In genomic region chr3:190117995-190118394, GRCh38 we compare ENCODE assay signal across 15 cellular contexts. TPM values are rescaled to one million over a fixed set of nuclear protein-coding genes. Genes with fewer than 3 reads are reported as not detected.
DNase-seq lines count a peak whose midpoint lies in the region; ATAC-seq and TF ChIP-seq lines count a peak whose summit lies in the region.
"Had no signal": no experiment of that assay in that cellular context is flagged by ENCODE, and none has a peak within 500 bp of the region (broad histone marks: within the 10 kb centered on the region; RNA-seq: fewer than 3 reads in every experiment).

No MANE protein-coding gene starts in this region.

- H4K8ac ChIP-seq in H9 (replicated peaks; ENCODE audit: insufficient read length, low read depth, low read length) = no peak overlapping the region

- peak overlapping the region in 1 of 2 experiments; percentile 75; a peak in 1 of 5 replicates for H3K4me3 Mint-ChIP-seq in H9
- no peak overlapping the region for H3K4me3 Mint-ChIP-seq in stimulated activated effector memory CD8-positive, alpha-beta T cell treated with anti-CD3 and anti-CD28 coated beads, Interleukin-12 subunit alpha, Interleukin-12 subunit beta, amount 100 ng/mL, for 72 hours
- H3K4me3 Mint-ChIP-seq: activated CD4-positive, alpha-beta T cell treated with anti-CD3 and anti-CD28 coated beads, Interleukin-2, amount 10 ng/mL, durations not matched to agents 24 days and 14 days had no signal

- no peaks in the 10 kb centered on the region; the same call in 1 of the 2 replicates for H3K27me3 ChIP-seq in H9 (ENCODE audit: insufficient read depth, low read length)
- H3K27me3 ChIP-seq in adrenal gland = no peaks in the 10 kb centered on the region
- peaks cover 8% of the 10 kb centered on the region for H3K27me3 ChIP-seq in suprapubic skin
- H3K27me3 ChIP-seq in dorsolateral prefrontal cortex = no peaks in the 10 kb centered on the region

- no peak for TF ChIP-seq EP300 in suprapubic skin (IDR thresholded peaks at IDR 0.05)

- no peak overlapping the region for H2BK12ac ChIP-seq in H9 (ENCODE audit: insufficient read length, low read depth, low read length)

- no peak overlapping the region for H3K14ac ChIP-seq in H9 (ENCODE audit: insufficient read depth, low read length)

- peaks cover 5% of the 10 kb centered on the region for H3K4me1 ChIP-seq in H9 (ENCODE audit: insufficient read depth, low read length)
- H3K4me1 ChIP-seq in adrenal gland (replicated peaks in 1 of 2) = peaks cover 23 to 58% of the 10 kb centered on the region in 2 donors
- H3K4me1 ChIP-seq in suprapubic skin = peaks cover 32% of the 10 kb centered on the region
- H3K4me1 ChIP-seq: parathyroid adenoma had no signal

- H3K9me3 ChIP-seq in H9 (ENCODE audit: control insufficient read depth, low read depth, low read length) = no peaks in the 10 kb centered on the region
- H3K9me3 ChIP-seq in adrenal gland (replicated peaks in 1 of 3) = no peaks in the 10 kb centered on the region
- H3K9me3 ChIP-seq in suprapubic skin = no peaks in the 10 kb centered on the region

- peaks cover 0 to 15% (median 8%) of the 10 kb centered on the region in 3 experiments; a peak in 4 of 7 replicates for H3K36me3 Mint-ChIP-seq in H9 (ENCODE audit: insufficient read depth in 1 of 3, low read depth in 3 of 3)
- no peaks in the 10 kb centered on the region for H3K36me3 Mint-ChIP-seq in stimulated activated effector memory CD8-positive, alpha-beta T cell treated with anti-CD3 and anti-CD28 coated beads, Interleukin-12 subunit alpha, Interleukin-12 subunit beta, amount 100 ng/mL, for 72 hours

- H3K4me3 ChIP-seq in adrenal gland (peak overlapping the region in 1 of 4 donors; percentile 69), suprapubic skin (peak overlapping the region; percentile 82), dorsolateral prefrontal cortex (peak overlapping the region in 7 of 59 donors; percentile 1 to 27 (median 13))

- H2AK5ac ChIP-seq in H9 (ENCODE audit: insufficient read length, low read length) = no peak overlapping the region

- H3K36me3 ChIP-seq in adrenal gland (replicated peaks in 1 of 2) (no peaks in the 10 kb centered on the region), suprapubic skin (no peaks in the 10 kb centered on the region)

- no peak overlapping the region for H2BK20ac ChIP-seq in H9 (ENCODE audit: low read depth, low read length, poor library complexity, severe bottlenecking)

- H3K9me3 Mint-ChIP-seq in H9 = 0 out of 5 replicates have a peak, but pooled peaks cover 0 to 3% of the 10 kb centered on the region in 2 experiments
- no peaks in the 10 kb centered on the region for H3K9me3 Mint-ChIP-seq in stimulated activated effector memory CD8-positive, alpha-beta T cell treated with anti-CD3 and anti-CD28 coated beads, Interleukin-12 subunit alpha, Interleukin-12 subunit beta, amount 100 ng/mL, for 72 hours
- H3K9me3 Mint-ChIP-seq: activated CD4-positive, alpha-beta T cell treated with anti-CD3 and anti-CD28 coated beads, Interleukin-2, amount 10 ng/mL, durations not matched to agents 24 days and 14 days; activated T-helper 2 cell treated with anti-CD3 and anti-CD28 coated beads, Interferon-gamma antibody, Interleukin-2, Interleukin-4, amounts not matched to agents 10 μg/mL and 5 μg/mL and 100 μg/mL, durations not matched to agents 14 hours and 24 hours and 36 hours had no signal

- no peak overlapping the region for H3K27ac ChIP-seq in H9 (ENCODE audit: insufficient read length, low read depth, low read length)
- H3K27ac ChIP-seq in adrenal gland = peak overlapping the region in 3 of 5 donors; percentile 43 to 56 (median 47)
- no peak overlapping the region for H3K27ac ChIP-seq in suprapubic skin
- no peak overlapping the region for H3K27ac ChIP-seq in dorsolateral prefrontal cortex
- H3K27ac ChIP-seq: parathyroid adenoma had no signal

- no peak overlapping the region for H3T11ph ChIP-seq in H9 (ENCODE audit: low read length)

- TF ChIP-seq POLR2A in adrenal gland (IDR thresholded peaks at IDR 0.05) (no peak), suprapubic skin (IDR thresholded peaks at IDR 0.05) (no peak)

- H4K20me1 ChIP-seq in H9 (ENCODE audit: control insufficient read depth, insufficient read depth, insufficient read length) = no peaks in the 10 kb centered on the region

- H3K18ac ChIP-seq in H9 (ENCODE audit: insufficient read length, low read depth, low read length) = no peak overlapping the region

- peaks cover 28% of the 10 kb centered on the region for H3K27me3 Mint-ChIP-seq in H9 (ENCODE audit: low read depth)

- H3K23ac ChIP-seq in H9 (ENCODE audit: insufficient read length, low read depth, low read length) = no peak overlapping the region

- H3K9ac ChIP-seq in H9 (ENCODE audit: extremely low read depth, insufficient read length, low read length) = no peak overlapping the region
- H3K9ac ChIP-seq: parathyroid adenoma had no signal

- no peak overlapping the region for H2BK5ac ChIP-seq in H9 (ENCODE audit: insufficient read length, low read length)

- H3K4ac ChIP-seq in H9 (ENCODE audit: low read depth, low read length) = no peak overlapping the region

- intact Hi-C loops in adrenal gland (cut with DNase I) (no loop called here), dorsolateral prefrontal cortex (cut with DNase I) (no loop called here)

- H3K27ac Mint-ChIP-seq in H9 = no peak overlapping the region
- no peak overlapping the region for H3K27ac Mint-ChIP-seq in stimulated activated effector memory CD8-positive, alpha-beta T cell treated with anti-CD3 and anti-CD28 coated beads, Interleukin-12 subunit alpha, Interleukin-12 subunit beta, amount 100 ng/mL, for 72 hours
- H3K27ac Mint-ChIP-seq: activated CD4-positive, alpha-beta T cell treated with anti-CD3 and anti-CD28 coated beads, Interleukin-2, amount 10 ng/mL, durations not matched to agents 24 days and 14 days; activated T-helper 2 cell treated with anti-CD3 and anti-CD28 coated beads, Interferon-gamma antibody, Interleukin-2, Interleukin-4, amounts not matched to agents 10 μg/mL and 5 μg/mL and 100 μg/mL, durations not matched to agents 14 hours and 24 hours and 36 hours had no signal

- H3K4me2 ChIP-seq in H9 (ENCODE audit: insufficient read depth, insufficient read length, low read length) = peak overlapping the region; percentile 8

- peaks cover 5% of the 10 kb centered on the region for H3K23me2 ChIP-seq in H9 (ENCODE audit: insufficient read length, low read depth, low read length, poor library complexity, severe bottlenecking)

- H3K56ac ChIP-seq in H9 (ENCODE audit: insufficient read length, low read depth, low read length) = no peak overlapping the region

- DNase-seq in H9 (no peak), adrenal gland (no peak), islet precursor cell (peak; percentile 64), suprapubic skin (ENCODE audit: low spot score in 2 of 2) (no peak), T-helper 9 cell (no peak), activated gamma-delta T cell (lab: John Stamatoyannopoulos, UW) (no peak), dorsolateral prefrontal cortex (no peak)
- DNase-seq in stimulated activated effector memory CD8-positive, alpha-beta T cell treated with anti-CD3 and anti-CD28 coated beads, Interleukin-12 subunit alpha, Interleukin-12 subunit beta, amount 100 ng/mL, for 72 hours (ENCODE audit: low spot score in 2 of 2) = no peak
- DNase-seq: activated CD4-positive, alpha-beta T cell treated with anti-CD3 and anti-CD28 coated beads, Interleukin-2, amount 10 ng/mL, durations not matched to agents 24 days and 14 days; COR-L47; KBM-7; NCI-H2081; stimulated activated naive CD4-positive, alpha-beta T cell had no signal

- no peak overlapping the region for H2BK15ac ChIP-seq in H9 (ENCODE audit: low read depth, low read length)

- WGBS in H9 (ENCODE audit: extremely low coverage, insufficient read length, low lambda C conversion rate) = no CpG with 5 or more reads among the region's 2 CpGs
- WGBS in adrenal gland, 4 donors = 44 to 52% (median 49%) methylated on average over 2 of the region's 2 CpGs
- 64% methylated on average over 2 of the region's 2 CpGs for WGBS in suprapubic skin

- no peaks in the 10 kb centered on the region for H3K79me2 ChIP-seq in H9 (ENCODE audit: insufficient read depth, low read length)
- H3K79me2 ChIP-seq: parathyroid adenoma had no signal

- no peak overlapping the region for H2AFZ ChIP-seq in H9 (ENCODE audit: low read length)
- H2AFZ ChIP-seq: parathyroid adenoma had no signal

- no peak overlapping the region for H2BK120ac ChIP-seq in H9 (ENCODE audit: low read depth, low read length, poor library complexity, severe bottlenecking)

- H3K4me1 Mint-ChIP-seq in H9 = peaks cover 51 to 52% of the 10 kb centered on the region in 2 experiments
- peaks cover 9% of the 10 kb centered on the region for H3K4me1 Mint-ChIP-seq in stimulated activated effector memory CD8-positive, alpha-beta T cell treated with anti-CD3 and anti-CD28 coated beads, Interleukin-12 subunit alpha, Interleukin-12 subunit beta, amount 100 ng/mL, for 72 hours

- H4K5ac ChIP-seq in H9 (ENCODE audit: insufficient read length, low read depth, low read length) = no peak overlapping the region

- H3K79me1 ChIP-seq in H9 (ENCODE audit: insufficient read depth, low read depth, low read length, poor library complexity, severe bottlenecking) = no peaks in the 10 kb centered on the region

- TF ChIP-seq CTCF in H9 (conservative IDR thresholded peaks at IDR 0.05) (no peak), adrenal gland (IDR thresholded peaks at IDR 0.05) (no peak), suprapubic skin (IDR thresholded peaks at IDR 0.05) (no peak), dorsolateral prefrontal cortex (IDR thresholded peaks at IDR 0.05 in 54 of 56, conservative IDR thresholded peaks at IDR 0.05 in 2 of 56; ENCODE audit: low read depth in 1 of 56, partially characterized antibody in 56 of 56) (no peak)

- no peak overlapping the region for H4K91ac ChIP-seq in H9 (ENCODE audit: insufficient read length, low read depth, low read length)

- ATAC-seq in stimulated activated effector memory CD8-positive, alpha-beta T cell treated with anti-CD3 and anti-CD28 coated beads, Interleukin-12 subunit alpha, Interleukin-12 subunit beta, amount 100 ng/mL, for 72 hours = no peak

RNA-seq across cellular contexts. Expression of gene P3H2, which starts 2.7 kb away (rescaled TPM):
- 41.1 and 41.5 TPM in 2 replicates for total RNA-seq in H9 (2021)
- total RNA-seq in adrenal gland = 100 to 1,000 TPM in 3 of 8 donors, 10 to 100 TPM in 5; 66.1 to 175 (median 90.9) TPM
- polyA plus RNA-seq in adrenal gland = 10 to 100 TPM; 22.8 to 91.3 (median 72.8) TPM
- total RNA-seq in suprapubic skin = 10 to 100 TPM; 29.9 to 73.3 (median 54.5) TPM
- total RNA-seq in dorsolateral prefrontal cortex = 10 to 100 TPM in 32 of 120 experiments, 1 to 10 TPM in 88; 2.9 to 14.9 (median 8.8) TPM
- total RNA-seq: activated CD4-positive, alpha-beta T cell treated with anti-CD3 and anti-CD28 coated beads, Interleukin-2, amount 10 ng/mL, durations not matched to agents 24 days and 14 days; activated T-helper 2 cell treated with anti-CD3 and anti-CD28 coated beads, Interferon-gamma antibody, Interleukin-2, Interleukin-4, amounts not matched to agents 10 μg/mL and 5 μg/mL and 100 μg/mL, durations not matched to agents 14 hours and 24 hours and 36 hours had no signal

Comparison
In these comparisons a context has a peak if more than half of its experiments do, and no peak if none do; other contexts are left out.
1. H3K27ac ChIP-seq: peak in adrenal gland (3 of 5); none in H9 (single experiment), suprapubic skin (single experiment) and dorsolateral prefrontal cortex (0 of 59).